ENCODE assay signal across 1 cellular context in genomic region chr2:46569061-46569560, GRCh38.
A peak's percentile ranks its signal among the peaks of the same experiment; 100 is the strongest.
TF ChIP-seq lines count a peak whose summit lies in the region.

No MANE protein-coding gene starts in this region.

TF ChIP-seq in K562, 482 proteins besides CTCF, POLR2A, EP300 and RAD21 (continued from another document and continues in another):
- TF ChIP-seq MGA (IDR thresholded peaks at IDR 0.05) = no peak
- TF ChIP-seq TOE1 (IDR thresholded peaks at IDR 0.05; ENCODE audit: borderline replicate concordance) = peak; percentile 32; the same call in 1 of the 2 replicates
- TF ChIP-seq TOE1 (CRISPR knock-in tag; IDR thresholded peaks at IDR 0.05; ENCODE audit: borderline replicate concordance, low read depth) = no peak
- TF ChIP-seq ZNF445 (CRISPR knock-in tag; IDR thresholded peaks at IDR 0.05; ENCODE audit: low read depth) = no peak
- no peak for TF ChIP-seq THAP12 (CRISPR knock-in tag; IDR thresholded peaks at IDR 0.05)
- peak; percentile 12; the same call in 1 of the 2 replicates for TF ChIP-seq CTBP1 (IDR thresholded peaks at IDR 0.05; ENCODE audit: borderline replicate concordance)
- TF ChIP-seq ZNF609 (CRISPR knock-in tag; IDR thresholded peaks at IDR 0.05; ENCODE audit: borderline replicate concordance) = no peak
- TF ChIP-seq USF1 (CRISPR knock-in tag; IDR thresholded peaks at IDR 0.05) = no peak
- no peak for TF ChIP-seq NFE2L1 (tag; IDR thresholded peaks at IDR 0.05; ENCODE audit: borderline replicate concordance, low read depth)
- no peak for TF ChIP-seq RFX7 (CRISPR knock-in tag; IDR thresholded peaks at IDR 0.05)
- peak; percentile 45; the same call in 1 of the 2 replicates for TF ChIP-seq CXXC5 (CRISPR knock-in tag; IDR thresholded peaks at IDR 0.05)
- TF ChIP-seq ZNF511 (CRISPR knock-in tag; IDR thresholded peaks at IDR 0.05) = no peak
- no peak for TF ChIP-seq MXI1 (IDR thresholded peaks at IDR 0.05; ENCODE audit: low read depth, low read length)
- no peak for TF ChIP-seq TRIM24 (IDR thresholded peaks at IDR 0.05)
- TF ChIP-seq ZNF23 (CRISPR knock-in tag; IDR thresholded peaks at IDR 0.05) = no peak
- 0 out of 2 replicates have a peak, but pooled peaks have one; percentile 25 for TF ChIP-seq RAD51 (IDR thresholded peaks at IDR 0.05; ENCODE audit: borderline replicate concordance, low read depth)
- TF ChIP-seq ZNF395 (CRISPR knock-in tag; IDR thresholded peaks at IDR 0.05) = no peak
- TF ChIP-seq NFIC (IDR thresholded peaks at IDR 0.05) = no peak
- TF ChIP-seq L3MBTL2 (IDR thresholded peaks at IDR 0.05) = 0 out of 2 replicates have a peak, but pooled peaks have one; percentile 23
- TF ChIP-seq KDM2B (CRISPR knock-in tag; IDR thresholded peaks at IDR 0.05) = no peak
- TF ChIP-seq NCOR1 (IDR thresholded peaks at IDR 0.05) = no peak
- 0 out of 2 replicates have a peak, but pooled peaks have one; percentile 32 for TF ChIP-seq ARID1B (IDR thresholded peaks at IDR 0.05)
- no peak for TF ChIP-seq XRCC5 (IDR thresholded peaks at IDR 0.05; ENCODE audit: low read depth, low read length)
- no peak for TF ChIP-seq ZNF280B (CRISPR knock-in tag; IDR thresholded peaks at IDR 0.05)
- no peak for TF ChIP-seq ZFP36 (IDR thresholded peaks at IDR 0.05; ENCODE audit: low read depth, low read length, partially characterized antibody)
- peak; percentile 89; the same call in 1 of the 2 replicates for TF ChIP-seq ZNF766 (CRISPR knock-in tag; conservative IDR thresholded peaks at IDR 0.05)
- TF ChIP-seq ELK1 (CRISPR knock-in tag; IDR thresholded peaks at IDR 0.05) = no peak
- no peak for TF ChIP-seq HDGF (IDR thresholded peaks at IDR 0.05)
- TF ChIP-seq TEAD1 (CRISPR knock-in tag; IDR thresholded peaks at IDR 0.05) = no peak
- no peak for TF ChIP-seq XRCC3 (IDR thresholded peaks at IDR 0.05)
- no peak for TF ChIP-seq NONO (IDR thresholded peaks at IDR 0.05; ENCODE audit: low read depth in 2 of 2, low read length in 1 of 2)
- no peak for TF ChIP-seq NFRKB (IDR thresholded peaks at IDR 0.05; ENCODE audit: low read depth)
- TF ChIP-seq KDM1A (IDR thresholded peaks at IDR 0.05) = peak; percentile 17 to 47; a peak in 2 of 4 replicates
